ENCODE assay signal across 12 cellular contexts in the genomic region with DNA sequence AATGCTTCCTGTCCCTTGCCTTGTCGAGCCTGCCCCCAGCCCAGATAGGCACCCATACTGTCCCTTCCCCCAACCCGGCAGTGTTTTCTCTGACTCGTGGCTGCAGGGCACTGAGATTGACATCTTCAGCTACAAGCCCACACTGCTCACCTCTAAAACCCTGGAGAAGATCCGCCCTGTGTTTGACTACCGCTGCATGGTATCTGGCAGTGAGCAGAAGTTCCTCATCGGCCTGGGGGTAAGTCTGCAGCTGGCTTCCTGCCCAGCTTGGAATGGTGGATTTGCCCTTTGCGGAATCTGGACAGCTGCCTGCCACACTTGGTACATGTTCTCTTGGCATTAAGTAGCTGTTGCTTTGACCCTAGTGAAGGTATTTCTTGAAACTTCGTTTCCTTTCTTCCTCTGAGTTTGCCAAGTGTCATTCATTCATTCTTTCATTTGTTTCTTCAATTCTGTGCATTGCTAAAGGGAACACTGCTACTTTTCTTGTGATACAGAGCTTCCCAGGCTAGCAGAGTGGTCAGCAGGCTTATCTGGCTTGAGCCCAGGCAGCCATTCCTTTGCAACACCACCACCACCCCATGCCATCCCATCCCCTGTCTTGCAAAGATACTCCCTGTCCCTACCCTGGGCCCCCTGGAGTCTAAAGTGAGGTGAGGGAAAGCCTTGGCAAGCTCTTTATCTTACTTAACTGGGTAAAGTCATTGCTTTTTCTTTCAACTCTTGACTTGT. TPM values are rescaled to one million over a fixed set of nuclear protein-coding genes. Genes with fewer than 3 reads are reported as not detected.
DNase-seq lines count a peak whose midpoint lies in the region; ATAC-seq and TF ChIP-seq lines count a peak whose summit lies in the region.
"Had no signal": no experiment of that assay in that cellular context is flagged by ENCODE, and none has a peak within 500 bp of the region (broad histone marks: within the 10 kb centered on the region; RNA-seq: fewer than 3 reads in every experiment).

No MANE protein-coding gene starts in this region.

- in situ Hi-C loops in astrocyte of the spinal cord (cut with HindIII; ENCODE audit: low sequenced_read_pairs): no loop called here

- H3K4me3 Mint-ChIP-seq in activated naive CD8-positive, alpha-beta T cell treated with anti-CD3 and anti-CD28 coated beads, Interleukin-2, amount 10 ng/mL, durations not matched to agents 7 days and 5 days: no peak overlapping the region
- H3K4me3 Mint-ChIP-seq in activated naive CD8-positive, alpha-beta T cell treated with anti-CD3 and anti-CD28 coated beads, Interleukin-2, amount 50 U/mL, for 24 hours: no peak overlapping the region
- no peak overlapping the region for H3K4me3 Mint-ChIP-seq in naive thymus-derived CD8-positive, alpha-beta T cell
- H3K4me3 Mint-ChIP-seq: activated naive CD4-positive, alpha-beta T cell treated with anti-CD3 and anti-CD28 coated beads, Interleukin-2, amount 10 ng/mL, durations not matched to agents 7 days and 5 days had no signal

- peaks cover 2% of the 10 kb centered on the region for H3K4me1 Mint-ChIP-seq in activated naive CD8-positive, alpha-beta T cell treated with anti-CD3 and anti-CD28 coated beads, Interleukin-2, amount 10 ng/mL, durations not matched to agents 7 days and 5 days
- H3K4me1 Mint-ChIP-seq in activated naive CD8-positive, alpha-beta T cell treated with anti-CD3 and anti-CD28 coated beads, Interleukin-2, amount 50 U/mL, for 24 hours: no peaks in the 10 kb centered on the region
- peaks cover 0 to 4% (median under 1%) of the 10 kb centered on the region in 4 donors for H3K4me1 Mint-ChIP-seq in naive thymus-derived CD8-positive, alpha-beta T cell
- H3K4me1 Mint-ChIP-seq: activated naive CD4-positive, alpha-beta T cell treated with anti-CD3 and anti-CD28 coated beads, Interleukin-2, amount 10 ng/mL, durations not matched to agents 7 days and 5 days had no signal

- no peak overlapping the region for H3K4me3 ChIP-seq in astrocyte of the spinal cord (ENCODE audit: low read depth, low read length)
- H3K4me3 ChIP-seq: K562, lower lobe of right lung, smooth muscle cell had no signal

- POLR2A ChIA-PET in activated naive CD8-positive, alpha-beta T cell treated with anti-CD3 and anti-CD28 coated beads, Interleukin-2, amount 10 ng/mL, durations not matched to agents 7 days and 5 days (lab: Charles Lee): interaction anchor here (1.1 to 1.4 kb wide), 2 partner anchors 13 to 18 kb away, joined by 3 read pairs; no protein-coding TSS in a partner anchor
- POLR2A ChIA-PET in naive thymus-derived CD8-positive, alpha-beta T cell (lab: Charles Lee): no interaction called here

- TF ChIP-seq CTCF in astrocyte of the spinal cord (IDR thresholded peaks at IDR 0.05; ENCODE audit: low read depth, low read length): no peak

- H3K9me3 Mint-ChIP-seq in activated naive CD8-positive, alpha-beta T cell treated with anti-CD3 and anti-CD28 coated beads, Interleukin-2, amount 10 ng/mL, durations not matched to agents 7 days and 5 days: no peaks in the 10 kb centered on the region
- no peaks in the 10 kb centered on the region for H3K9me3 Mint-ChIP-seq in activated naive CD8-positive, alpha-beta T cell treated with anti-CD3 and anti-CD28 coated beads, Interleukin-2, amount 50 U/mL, for 24 hours
- H3K9me3 Mint-ChIP-seq in naive thymus-derived CD8-positive, alpha-beta T cell: no peaks in the 10 kb centered on the region
- H3K9me3 Mint-ChIP-seq: activated naive CD4-positive, alpha-beta T cell treated with anti-CD3 and anti-CD28 coated beads, Interleukin-2, amount 10 ng/mL, durations not matched to agents 7 days and 5 days had no signal

- DNase-seq in activated naive CD8-positive, alpha-beta T cell treated with anti-CD3 and anti-CD28 coated beads, Interleukin-2, amount 10 ng/mL, durations not matched to agents 7 days and 5 days: no peak
- no peak for DNase-seq in activated naive CD8-positive, alpha-beta T cell treated with anti-CD3 and anti-CD28 coated beads, Interleukin-2, amount 50 U/mL, for 24 hours
- DNase-seq in astrocyte of the spinal cord (ENCODE audit: low read depth, low spot score) (peak; percentile 54), left cardiac atrium (peak; percentile 79), H4 (ENCODE audit: low spot score) (no peak)
- DNase-seq in naive thymus-derived CD8-positive, alpha-beta T cell: no peak
- DNase-seq: activated naive CD4-positive, alpha-beta T cell treated with anti-CD3 and anti-CD28 coated beads, Interleukin-2, amount 10 ng/mL, durations not matched to agents 7 days and 5 days; lower lobe of right lung had no signal

- intact Hi-C loops in left cardiac atrium (cut with DNase I): no loop called here

- no peak for ATAC-seq in activated naive CD8-positive, alpha-beta T cell treated with anti-CD3 and anti-CD28 coated beads, Interleukin-2, amount 10 ng/mL, durations not matched to agents 7 days and 5 days (ENCODE audit: low read depth)
- ATAC-seq in activated naive CD8-positive, alpha-beta T cell treated with anti-CD3 and anti-CD28 coated beads, Interleukin-2, amount 50 U/mL, for 24 hours: no peak
- ATAC-seq in left cardiac atrium: peak; percentile 90 to 92
- no peak for ATAC-seq in GM19035 (IDR thresholded peaks at IDR 0.05; ENCODE audit: unreplicated experiment)
- ATAC-seq in GM18858 (IDR thresholded peaks at IDR 0.05; ENCODE audit: unreplicated experiment): no peak
- no peak for ATAC-seq in naive thymus-derived CD8-positive, alpha-beta T cell
- ATAC-seq: K562 had no signal

- peak overlapping the region; percentile 80 for H3K27ac Mint-ChIP-seq in activated naive CD8-positive, alpha-beta T cell treated with anti-CD3 and anti-CD28 coated beads, Interleukin-2, amount 10 ng/mL, durations not matched to agents 7 days and 5 days
- no peak overlapping the region for H3K27ac Mint-ChIP-seq in activated naive CD8-positive, alpha-beta T cell treated with anti-CD3 and anti-CD28 coated beads, Interleukin-2, amount 50 U/mL, for 24 hours
- H3K27ac Mint-ChIP-seq in naive thymus-derived CD8-positive, alpha-beta T cell: peak overlapping the region in 4 of 10 donors; percentile 5 to 62 (median 18)
- H3K27ac Mint-ChIP-seq: activated naive CD4-positive, alpha-beta T cell treated with anti-CD3 and anti-CD28 coated beads, Interleukin-2, amount 10 ng/mL, durations not matched to agents 7 days and 5 days had no signal

- no peaks in the 10 kb centered on the region for H3K27me3 Mint-ChIP-seq in activated naive CD8-positive, alpha-beta T cell treated with anti-CD3 and anti-CD28 coated beads, Interleukin-2, amount 10 ng/mL, durations not matched to agents 7 days and 5 days
- no peaks in the 10 kb centered on the region for H3K27me3 Mint-ChIP-seq in activated naive CD8-positive, alpha-beta T cell treated with anti-CD3 and anti-CD28 coated beads, Interleukin-2, amount 50 U/mL, for 24 hours
- H3K27me3 Mint-ChIP-seq in naive thymus-derived CD8-positive, alpha-beta T cell: no peaks in the 10 kb centered on the region
- H3K27me3 Mint-ChIP-seq: activated naive CD4-positive, alpha-beta T cell treated with anti-CD3 and anti-CD28 coated beads, Interleukin-2, amount 10 ng/mL, durations not matched to agents 7 days and 5 days had no signal

- H3K36me3 Mint-ChIP-seq in activated naive CD8-positive, alpha-beta T cell treated with anti-CD3 and anti-CD28 coated beads, Interleukin-2, amount 10 ng/mL, durations not matched to agents 7 days and 5 days: peaks cover 22% of the 10 kb centered on the region
- peaks cover 38% of the 10 kb centered on the region for H3K36me3 Mint-ChIP-seq in activated naive CD8-positive, alpha-beta T cell treated with anti-CD3 and anti-CD28 coated beads, Interleukin-2, amount 50 U/mL, for 24 hours (ENCODE audit: low read depth)
- H3K36me3 Mint-ChIP-seq in naive thymus-derived CD8-positive, alpha-beta T cell: peaks cover 9 to 88% (median 23%) of the 10 kb centered on the region in 3 donors

RNA-seq across cellular contexts. Expression of a gene that starts 26.2 kb away (rescaled TPM):
- total RNA-seq in activated naive CD8-positive, alpha-beta T cell treated with anti-CD3 and anti-CD28 coated beads, Interleukin-2, amount 10 ng/mL, durations not matched to agents 7 days and 5 days: 10 to 100 TPM; 48.5 to 54.2 TPM
- total RNA-seq in left cardiac atrium: 10 to 100 TPM; 19.5 to 28.7 TPM
- 44.2 and 53.5 TPM in 2 replicates for total RNA-seq in H4 (2014; rRNA removed; shearing (Covaris generic))
- total RNA-seq in naive thymus-derived CD8-positive, alpha-beta T cell: 10 to 100 TPM; 17.9 TPM
- polyA plus RNA-seq in naive thymus-derived CD8-positive, alpha-beta T cell: 10 to 100 TPM; 64.3 to 74.7 (median 69.3) TPM

RNA-seq across cellular contexts. Expression of a gene that starts 40.5 kb away (rescaled TPM):
- 10 to 100 TPM; 83.9 to 89.7 TPM for total RNA-seq in activated naive CD8-positive, alpha-beta T cell treated with anti-CD3 and anti-CD28 coated beads, Interleukin-2, amount 10 ng/mL, durations not matched to agents 7 days and 5 days
- total RNA-seq in left cardiac atrium: 10 to 100 TPM; 28.4 to 30.1 TPM
- 22.4 and 22.6 TPM in 2 replicates for total RNA-seq in H4 (2014; rRNA removed; shearing (Covaris generic))
- 10 to 100 TPM; 65.1 to 66.8 TPM for total RNA-seq in naive thymus-derived CD8-positive, alpha-beta T cell
- polyA plus RNA-seq in naive thymus-derived CD8-positive, alpha-beta T cell: 10 to 100 TPM; 19.2 to 28.0 (median 24.0) TPM

Comparison
In these comparisons a context has a peak if more than half of its experiments do, and no peak if none do; other contexts are left out.
1. ATAC-seq: peak in left cardiac atrium (2 of 2); none in activated naive CD8-positive, alpha-beta T cell treated with anti-CD3 and anti-CD28 coated beads, Interleukin-2, amount 10 ng/mL, durations not matched to agents 7 days and 5 days (single experiment), activated naive CD8-positive, alpha-beta T cell treated with anti-CD3 and anti-CD28 coated beads, Interleukin-2, amount 50 U/mL, for 24 hours (single experiment), GM19035 (single experiment), GM18858 (single experiment) and naive thymus-derived CD8-positive, alpha-beta T cell (0 of 2).
2. DNase-seq: peak in astrocyte of the spinal cord (single experiment) and left cardiac atrium (single experiment); none in activated naive CD8-positive, alpha-beta T cell treated with anti-CD3 and anti-CD28 coated beads, Interleukin-2, amount 10 ng/mL, durations not matched to agents 7 days and 5 days (single experiment), activated naive CD8-positive, alpha-beta T cell treated with anti-CD3 and anti-CD28 coated beads, Interleukin-2, amount 50 U/mL, for 24 hours (single experiment), H4 (single experiment) and naive thymus-derived CD8-positive, alpha-beta T cell (0 of 10).